ENCODE assay signal across 35 cellular contexts in genomic region chr3:50777680-50778079, GRCh38.
"Had no signal": no experiment of that assay in that cellular context is flagged by ENCODE, and none has a peak within 500 bp of the region (broad histone marks: within the 10 kb centered on the region; RNA-seq: fewer than 3 reads in every experiment).

No MANE protein-coding gene starts in this region.

- H3K27ac ChIP-seq: KMS-11 had no signal

- H3K36me3 ChIP-seq: MG63 had no signal

- H3K27me3 ChIP-seq: MG63 had no signal

- H3K9ac ChIP-seq: KMS-11 had no signal

- H3K4me3 ChIP-seq: MG63 had no signal

- DNase-seq: Karpas-422, Kasumi-1, MG63, MM.1S, MV-4-11, NCI-H1048, NCI-H1092, NCI-H1092 treated with DMSO at 0.1 percent for 48 hours, NCI-H1105, NCI-H1105 treated with DMSO at 0.1 percent for 48 hours, NCI-H1417, NCI-H1417 treated with DMSO at 0.1 percent for 48 hours, NCI-H1436, NCI-H1436 treated with DMSO at 0.1 percent for 48 hours, NCI-H146, NCI-H1694, NCI-H1694 treated with DMSO at 0.1 percent for 48 hours, NCI-H187, NCI-H187 treated with DMSO at 0.1 percent for 48 hours, NCI-H1930, NCI-H2029, NCI-H2029 treated with DMSO at 0.1 percent for 48 hours, NCI-H2081, NCI-H2081 treated with DMSO at 0.1 percent for 48 hours, NCI-H2107, NCI-H2171, NCI-H2171 treated with DMSO at 0.1 percent for 48 hours, NCI-H2227 treated with DMSO at 0.1 percent for 48 hours, NCI-H226, NCI-H345, NCI-H446, NCI-H446 treated with DMSO at 0.1 percent for 48 hours, NCI-H510A, NCI-H510A treated with DMSO at 0.1 percent for 48 hours had no signal

- H3K4me2 ChIP-seq: KMS-11 had no signal

- H3K9me3 ChIP-seq: MG63 had no signal
